ENCODE assay signal across 14 cellular contexts in genomic region chr1:234781241-234782056, GRCh38.
A peak's percentile ranks its signal among the peaks of the same experiment; 100 is the strongest.
DNase-seq lines count a peak whose midpoint lies in the region; ATAC-seq lines count a peak whose summit lies in the region.
"Had no signal": no experiment of that assay in that cellular context is flagged by ENCODE, and none has a peak within 500 bp of the region (broad histone marks: within the 10 kb centered on the region; RNA-seq: fewer than 3 reads in every experiment).

No MANE protein-coding gene starts in this region.

- DNase-seq in stimulated activated naive CD4-positive, alpha-beta T cell treated with Interleukin-2 at 50 U/mL for 16 hours (lab: John Stamatoyannopoulos, UW), result peak; percentile 41
- no peak for DNase-seq in stimulated activated naive CD4-positive, alpha-beta T cell (lab: John Stamatoyannopoulos, UW)
- DNase-seq in activated T-cell treated with anti-CD3 and anti-CD28 coated beads, Interleukin-2, amount 50 U/mL, for 48 hours, result peak; percentile 68 to 69
- DNase-seq in medulla oblongata (ENCODE audit: extremely low spot score), result peak; percentile 18
- DNase-seq in NCI-H2107 treated with DMSO at 0.1 percent for 48 hours (lab: John Stamatoyannopoulos, UW; ENCODE audit: unreplicated experiment), result no peak
- DNase-seq in T-helper 9 cell, result no peak
- DNase-seq: Calu3, cerebellar nuclear complex, glutamatergic neuron, SIG-M5, upper lobe of left lung had no signal

- ATAC-seq in GM19324 (IDR thresholded peaks at IDR 0.05; ENCODE audit: low FRiP score, unreplicated experiment), result no peak
- ATAC-seq in HG03354 (IDR thresholded peaks at IDR 0.05; ENCODE audit: poor library complexity, severe bottlenecking, unreplicated experiment), result no peak
- ATAC-seq: naive thymus-derived CD4-positive, alpha-beta T cell had no signal

Comparison
In these comparisons a context has a peak if more than half of its experiments do, and no peak if none do; other contexts are left out.
1. DNase-seq: peak in stimulated activated naive CD4-positive, alpha-beta T cell treated with Interleukin-2 at 50 U/mL for 16 hours (single experiment), activated T-cell treated with anti-CD3 and anti-CD28 coated beads, Interleukin-2, amount 50 U/mL, for 48 hours (2 of 2) and medulla oblongata (single experiment); none in stimulated activated naive CD4-positive, alpha-beta T cell (0 of 6), NCI-H2107 treated with DMSO at 0.1 percent for 48 hours (single experiment) and T-helper 9 cell (single experiment).